In genomic region chr1:12903793-12904572, GRCh38 we compare ENCODE assay signal across 17 cellular contexts. TPM values are rescaled to one million over a fixed set of nuclear protein-coding genes. Genes with fewer than 3 reads are reported as not detected.
DNase-seq lines count a peak whose midpoint lies in the region; ATAC-seq and TF ChIP-seq lines count a peak whose summit lies in the region.
"Not testable (repeated sequence)": the region's sequence is repeated elsewhere in the genome, so short reads cannot be mapped to it uniquely, and the experiment has no call there.
"Had no signal": no experiment of that assay in that cellular context is flagged by ENCODE, and none has a peak within 500 bp of the region (broad histone marks: within the 10 kb centered on the region; RNA-seq: fewer than 3 reads in every experiment).

No MANE protein-coding gene starts in this region.

- intact Hi-C loops in right lobe of liver (cut with DNase I); sciatic nerve (cut with DNase I); thyroid gland (cut with DNase I): not testable (repeated sequence)

- not testable (repeated sequence) for H3K27me3 ChIP-seq in RWPE2 (ENCODE audit: insufficient read depth, poor library complexity, severe bottlenecking); right lobe of liver; thyroid gland

- not testable (repeated sequence) for TF ChIP-seq CTCF in RWPE2 (IDR thresholded peaks at IDR 0.05; ENCODE audit: poor library complexity, severe bottlenecking); right lobe of liver (IDR thresholded peaks at IDR 0.05); thyroid gland (IDR thresholded peaks at IDR 0.05)

- ATAC-seq in RWPE2 (ENCODE audit: low read depth) (peak; percentile 70), esophagus mucosa (peak; percentile 93), left lobe of liver (peak; percentile 95), right lobe of liver (peak; percentile 96 to 99 (median 98)), sciatic nerve (peak; percentile 56)

- H3K4me1 ChIP-seq in RWPE2 (ENCODE audit: insufficient read depth, poor library complexity, severe bottlenecking); right lobe of liver; thyroid gland: not testable (repeated sequence)

- no CpG with 5 or more reads among the region's 5 CpGs for WGBS in right lobe of liver (ENCODE audit: insufficient coverage, low coverage, low lambda C conversion rate, missing lambda C conversion rate)
- 35 to 59% methylated on average over 2 to 3 of the region's 5 CpGs for WGBS in thyroid gland, 2 donors

- not testable (repeated sequence) for H3K36me3 ChIP-seq in RWPE2 (ENCODE audit: low read depth); right lobe of liver; thyroid gland

- not testable (repeated sequence) for H3K9me3 ChIP-seq in RWPE2 (ENCODE audit: severe bottlenecking); right lobe of liver; thyroid gland

- not testable (repeated sequence) for DNase-seq in RWPE2 (ENCODE audit: low spot score); sciatic nerve (ENCODE audit: low spot score)
- DNase-seq in left lobe of liver (ENCODE audit: low spot score) (peak; percentile 81), right lobe of liver (peak in 2 of 3 donors; percentile 23 to 79), thyroid gland (peak; percentile 8 to 10)

- TF ChIP-seq POLR2A in right lobe of liver (IDR thresholded peaks at IDR 0.05); thyroid gland (IDR thresholded peaks at IDR 0.05): not testable (repeated sequence)

- H3K27ac ChIP-seq in RWPE2 (ENCODE audit: poor library complexity, severe bottlenecking); thyroid gland: not testable (repeated sequence)
- peak overlapping the region in 1 of 3 donors; percentile 37 for H3K27ac ChIP-seq in right lobe of liver

- H3K4me3 ChIP-seq in RWPE2 (ENCODE audit: severe bottlenecking); right lobe of liver; thyroid gland (replicated peaks in 1 of 3): not testable (repeated sequence)

RNA-seq across cellular contexts. Expression of gene PRAMEF10, which starts 5.9 kb away (rescaled TPM):
- total RNA-seq in esophagus mucosa (not detected), left lobe of liver (0.30 TPM), right lobe of liver (10 to 100 TPM in 1 of 6 experiments, 1 to 10 TPM in 2, under 1 TPM in 1, not detected in 2; 0.26 to 10.9 (median 4.1) TPM), sciatic nerve (not detected), thyroid gland (not detected)
- total RNA-seq: A172; A673; B cell; Calu3; CD4-positive, alpha-beta memory T cell; CD4-positive, alpha-beta T cell; CD4-positive, CD25-positive, alpha-beta regulatory T cell; CD8-positive, alpha-beta memory T cell; CD8-positive, alpha-beta T cell; Daoy had no signal

RNA-seq across cellular contexts. Expression of gene PRAMEF7, which starts 12.4 kb away (rescaled TPM):
- total RNA-seq in esophagus mucosa (not detected), left lobe of liver (not detected), right lobe of liver (under 1 TPM in 1 of 6 experiments, not detected in 5; 0.16 TPM), sciatic nerve (not detected), thyroid gland (not detected)
- total RNA-seq: A172; A673; B cell; Caco-2; Calu3; CD4-positive, alpha-beta memory T cell; CD4-positive, alpha-beta T cell; CD4-positive, CD25-positive, alpha-beta regulatory T cell; CD8-positive, alpha-beta memory T cell; CD8-positive, alpha-beta T cell; Daoy had no signal

RNA-seq across cellular contexts. Expression of gene PRAMEF4, which starts 18.0 kb away (rescaled TPM):
- total RNA-seq in esophagus mucosa (not detected), left lobe of liver (not detected), right lobe of liver (not detected), sciatic nerve (not detected), thyroid gland (not detected)
- total RNA-seq: A172; A673; B cell; Caco-2; Calu3; CD4-positive, alpha-beta memory T cell; CD4-positive, alpha-beta T cell; CD4-positive, CD25-positive, alpha-beta regulatory T cell; CD8-positive, alpha-beta memory T cell; CD8-positive, alpha-beta T cell; Daoy had no signal

RNA-seq across cellular contexts. Expression of gene PRAMEF6, which starts 43.4 kb away (rescaled TPM):
- total RNA-seq in esophagus mucosa (not detected), left lobe of liver (not detected), right lobe of liver (not detected), sciatic nerve (not detected), thyroid gland (not detected)
- total RNA-seq: A172; A673; B cell; Caco-2; Calu3; CD4-positive, alpha-beta memory T cell; CD4-positive, alpha-beta T cell; CD4-positive, CD25-positive, alpha-beta regulatory T cell; CD8-positive, alpha-beta memory T cell; CD8-positive, alpha-beta T cell; Daoy had no signal

RNA-seq across cellular contexts. Expression of gene PRAMEF2, which starts 47.1 kb away (rescaled TPM):
- total RNA-seq in esophagus mucosa (not detected), left lobe of liver (not detected), right lobe of liver (not detected), sciatic nerve (not detected), thyroid gland (not detected)
- total RNA-seq: A172; A673; B cell; Caco-2; Calu3; CD4-positive, alpha-beta memory T cell; CD4-positive, alpha-beta T cell; CD4-positive, CD25-positive, alpha-beta regulatory T cell; CD8-positive, alpha-beta memory T cell; CD8-positive, alpha-beta T cell; Daoy had no signal
